19 cellular contexts compared by ENCODE assay signal in genomic region chr5:87579678-87580077, GRCh38.
DNase-seq lines count a peak whose midpoint lies in the region; ATAC-seq and TF ChIP-seq lines count a peak whose summit lies in the region.
"Had no signal": no experiment of that assay in that cellular context is flagged by ENCODE, and none has a peak within 500 bp of the region (broad histone marks: within the 10 kb centered on the region; RNA-seq: fewer than 3 reads in every experiment).

No MANE protein-coding gene starts in this region.

- ATAC-seq in GM18868 (IDR thresholded peaks at IDR 0.05; ENCODE audit: unreplicated experiment) (peak; percentile 46), GM21576 (IDR thresholded peaks at IDR 0.05; ENCODE audit: unreplicated experiment) (peak; percentile 55), HG03025 (IDR thresholded peaks at IDR 0.05; ENCODE audit: low FRiP score, unreplicated experiment) (peak; percentile 52), T-cell (replicated peaks in 1 of 4) (no peak), HG03571 (IDR thresholded peaks at IDR 0.05; ENCODE audit: unreplicated experiment) (no peak), foreskin keratinocyte (no peak)
- ATAC-seq: GM23338 had no signal

- POLR2A ChIA-PET in T-cell (lab: Charles Lee) = interaction anchor here in 1 of 2 donors (0.6 kb wide), 1 partner anchor 1228 kb away, joined by 3 read pairs; no protein-coding TSS in a partner anchor

- DNase-seq in activated T-cell treated with anti-CD3 and anti-CD28 coated beads, Interleukin-2, amount 50 U/mL, for 48 hours = no peak
- DNase-seq in T-cell = no peak
- DNase-seq in foreskin keratinocyte = no peak
- DNase-seq: ACHN; AML-193; Caco-2; CD4-positive, alpha-beta T cell; DMS153; DMS79; GDM1; HCEC 1CT had no signal

- peaks cover 0 to 4% of the 10 kb centered on the region in 2 donors for H3K27me3 Mint-ChIP-seq in T-cell

- H3K4me3 Mint-ChIP-seq in T-cell = no peak overlapping the region
- H3K4me3 Mint-ChIP-seq: CD4-positive, alpha-beta T cell; GM23338 had no signal

- no peak for TF ChIP-seq CTCF in foreskin keratinocyte (conservative IDR thresholded peaks at IDR 0.05)

- H3K9me3 Mint-ChIP-seq in T-cell = peaks cover 3 to 9% (median 4%) of the 10 kb centered on the region in 3 donors

- no peaks in the 10 kb centered on the region for H3K27me3 ChIP-seq in foreskin keratinocyte

- no peaks in the 10 kb centered on the region for H3K36me3 Mint-ChIP-seq in T-cell

- H3K4me1 Mint-ChIP-seq in T-cell = no peaks in the 10 kb centered on the region

- no peak overlapping the region for H3K27ac ChIP-seq in foreskin keratinocyte
- H3K27ac ChIP-seq: C4-2B, HL-60, KMS-11 had no signal

- CTCF ChIA-PET in T-cell (lab: Charles Lee) = no interaction called here

- no peak overlapping the region for H3K27ac Mint-ChIP-seq in T-cell
- H3K27ac Mint-ChIP-seq: CD4-positive, alpha-beta T cell; GM23338 had no signal

- no peaks in the 10 kb centered on the region for H3K4me1 ChIP-seq in foreskin keratinocyte
- H3K4me1 ChIP-seq: Caco-2 had no signal

Comparison
In these comparisons a context has a peak if more than half of its experiments do, and no peak if none do; other contexts are left out.
1. ATAC-seq: peak in GM18868 (single experiment), GM21576 (single experiment) and HG03025 (single experiment); none in T-cell (0 of 4), HG03571 (single experiment) and foreskin keratinocyte (single experiment).